In genomic region chr1:237740831-237741230, GRCh38 we compare ENCODE assay signal across 37 cellular contexts.
"Had no signal": no experiment of that assay in that cellular context is flagged by ENCODE, and none has a peak within 500 bp of the region (broad histone marks: within the 10 kb centered on the region; RNA-seq: fewer than 3 reads in every experiment).

No MANE protein-coding gene starts in this region.

- H3K4me3 Mint-ChIP-seq: activated CD4-positive, alpha-beta memory T cell treated with anti-CD3 and anti-CD28 coated beads for 36 hours; activated CD4-positive, alpha-beta T cell treated with anti-CD3 and anti-CD28 coated beads for 36 hours; activated CD4-positive, alpha-beta T cell treated with anti-CD3 and anti-CD28 coated beads, Interleukin-2, amount 10 ng/mL, durations not matched to agents 24 days and 14 days; activated CD8-positive, alpha-beta memory T cell treated with anti-CD3 and anti-CD28 coated beads, Interleukin-2, amount 10 ng/mL, durations not matched to agents 7 days and 5 days; activated CD8-positive, alpha-beta T cell treated with anti-CD3 and anti-CD28 coated beads, Interleukin-2, amount 10 ng/mL, durations not matched to agents 7 days and 5 days; activated naive CD4-positive, alpha-beta T cell treated with anti-CD3 and anti-CD28 coated beads for 36 hours; activated naive CD4-positive, alpha-beta T cell treated with anti-CD3 and anti-CD28 coated beads, Interleukin-2, amount 50 U/mL, for 24 hours; activated naive CD8-positive, alpha-beta T cell treated with anti-CD3 and anti-CD28 coated beads for 36 hours; activated naive CD8-positive, alpha-beta T cell treated with anti-CD3 and anti-CD28 coated beads, Interleukin-2, amount 50 U/mL, for 24 hours; activated T-helper 1 cell treated with anti-CD3 and anti-CD28 coated beads, Interleukin-12 subunit alpha, Interleukin-12 subunit beta, Interleukin-2, Interleukin-4 antibody, amounts not matched to agents 30 ng/mL and 10 ng/mL and 1 ng/mL, durations not matched to agents 14 hours and 24 hours and 36 hours; endodermal cell; T-helper 17 cell; T-helper 2 cell treated with Interferon-gamma antibody and Interleukin-4, amounts not matched to agents 5 μg/mL and 100 μg/mL, for 36 hours had no signal

- H3K9me3 ChIP-seq: adrenal gland, body of pancreas, colonic mucosa, esophagus muscularis mucosa, gastrocnemius medialis, heart left ventricle had no signal

- H3K27ac ChIP-seq: adrenal gland, body of pancreas, colonic mucosa, esophagus muscularis mucosa, foreskin keratinocyte, gastrocnemius medialis, heart left ventricle, WERI-Rb-1 had no signal

- H3K36me3 Mint-ChIP-seq: activated CD4-positive, alpha-beta memory T cell treated with anti-CD3 and anti-CD28 coated beads for 36 hours; activated CD8-positive, alpha-beta memory T cell treated with anti-CD3 and anti-CD28 coated beads, Interleukin-2, amount 10 ng/mL, durations not matched to agents 7 days and 5 days; activated naive CD4-positive, alpha-beta T cell treated with anti-CD3 and anti-CD28 coated beads, Interleukin-2, amount 50 U/mL, for 24 hours; activated naive CD8-positive, alpha-beta T cell treated with anti-CD3 and anti-CD28 coated beads for 36 hours had no signal

- H3K4me1 ChIP-seq: adrenal gland, colonic mucosa, foreskin keratinocyte, gastrocnemius medialis had no signal

- H3K4me3 ChIP-seq: adrenal gland, body of pancreas, colonic mucosa, esophagus muscularis mucosa, gastrocnemius medialis, heart left ventricle had no signal

- H3K9me3 Mint-ChIP-seq: activated naive CD4-positive, alpha-beta T cell treated with anti-CD3 and anti-CD28 coated beads for 36 hours; activated naive CD8-positive, alpha-beta T cell treated with anti-CD3 and anti-CD28 coated beads for 36 hours; activated T-helper 2 cell treated with anti-CD3 and anti-CD28 coated beads, Interferon-gamma antibody, Interleukin-2, Interleukin-4, amounts not matched to agents 10 μg/mL and 5 μg/mL and 100 μg/mL, durations not matched to agents 14 hours and 24 hours and 36 hours; endodermal cell; T-helper 2 cell treated with Interferon-gamma antibody and Interleukin-4, amounts not matched to agents 5 μg/mL and 100 μg/mL, for 36 hours had no signal

- ATAC-seq: activated CD4-positive, alpha-beta T cell treated with anti-CD3 and anti-CD28 coated beads for 36 hours; activated CD8-positive, alpha-beta memory T cell treated with anti-CD3 and anti-CD28 coated beads, Interleukin-2, amount 10 ng/mL, durations not matched to agents 7 days and 5 days; activated CD8-positive, alpha-beta T cell treated with anti-CD3 and anti-CD28 coated beads, Interleukin-2, amount 10 ng/mL, durations not matched to agents 7 days and 5 days; activated naive CD8-positive, alpha-beta T cell treated with anti-CD3 and anti-CD28 coated beads, Interleukin-2, amount 50 U/mL, for 24 hours; body of pancreas; foreskin keratinocyte; gastrocnemius medialis; heart left ventricle; T-helper 17 cell had no signal

- H3K27me3 Mint-ChIP-seq: activated CD4-positive, alpha-beta memory T cell treated with anti-CD3 and anti-CD28 coated beads for 36 hours; activated CD4-positive, alpha-beta T cell treated with anti-CD3 and anti-CD28 coated beads for 36 hours; activated CD4-positive, alpha-beta T cell treated with anti-CD3 and anti-CD28 coated beads, Interleukin-2, amount 10 ng/mL, durations not matched to agents 24 days and 14 days; activated CD8-positive, alpha-beta memory T cell treated with anti-CD3 and anti-CD28 coated beads, Interleukin-2, amount 10 ng/mL, durations not matched to agents 7 days and 5 days; activated naive CD4-positive, alpha-beta T cell treated with anti-CD3 and anti-CD28 coated beads, Interleukin-2, amount 50 U/mL, for 24 hours; activated naive CD8-positive, alpha-beta T cell treated with anti-CD3 and anti-CD28 coated beads for 36 hours; activated naive CD8-positive, alpha-beta T cell treated with anti-CD3 and anti-CD28 coated beads, Interleukin-2, amount 50 U/mL, for 24 hours; T-helper 17 cell had no signal

- H3K36me3 ChIP-seq: adrenal gland, colonic mucosa, gastrocnemius medialis, WERI-Rb-1 had no signal

- H3K27me3 ChIP-seq: adrenal gland, body of pancreas, colonic mucosa, esophagus muscularis mucosa, foreskin keratinocyte, gastrocnemius medialis, heart left ventricle had no signal

- H3K27ac Mint-ChIP-seq: activated CD4-positive, alpha-beta memory T cell treated with anti-CD3 and anti-CD28 coated beads for 36 hours; activated CD4-positive, alpha-beta T cell treated with anti-CD3 and anti-CD28 coated beads for 36 hours; activated CD4-positive, alpha-beta T cell treated with anti-CD3 and anti-CD28 coated beads, Interleukin-2, amount 10 ng/mL, durations not matched to agents 24 days and 14 days; activated CD8-positive, alpha-beta memory T cell treated with anti-CD3 and anti-CD28 coated beads, Interleukin-2, amount 10 ng/mL, durations not matched to agents 7 days and 5 days; activated CD8-positive, alpha-beta T cell treated with anti-CD3 and anti-CD28 coated beads, Interleukin-2, amount 10 ng/mL, durations not matched to agents 7 days and 5 days; activated naive CD4-positive, alpha-beta T cell treated with anti-CD3 and anti-CD28 coated beads for 36 hours; activated naive CD4-positive, alpha-beta T cell treated with anti-CD3 and anti-CD28 coated beads, Interleukin-2, amount 50 U/mL, for 24 hours; activated naive CD8-positive, alpha-beta T cell treated with anti-CD3 and anti-CD28 coated beads for 36 hours; activated naive CD8-positive, alpha-beta T cell treated with anti-CD3 and anti-CD28 coated beads, Interleukin-2, amount 50 U/mL, for 24 hours; activated T-helper 1 cell treated with anti-CD3 and anti-CD28 coated beads, Interleukin-12 subunit alpha, Interleukin-12 subunit beta, Interleukin-2, Interleukin-4 antibody, amounts not matched to agents 30 ng/mL and 10 ng/mL and 1 ng/mL, durations not matched to agents 14 hours and 24 hours and 36 hours; activated T-helper 2 cell treated with anti-CD3 and anti-CD28 coated beads, Interferon-gamma antibody, Interleukin-2, Interleukin-4, amounts not matched to agents 10 μg/mL and 5 μg/mL and 100 μg/mL, durations not matched to agents 14 hours and 24 hours and 36 hours; endodermal cell; T-helper 17 cell; T-helper 2 cell treated with Interferon-gamma antibody and Interleukin-4, amounts not matched to agents 5 μg/mL and 100 μg/mL, for 36 hours had no signal

- DNase-seq: activated CD4-positive, alpha-beta memory T cell treated with anti-CD3 and anti-CD28 coated beads for 36 hours; activated CD4-positive, alpha-beta T cell treated with anti-CD3 and anti-CD28 coated beads for 36 hours; activated CD4-positive, alpha-beta T cell treated with anti-CD3 and anti-CD28 coated beads, Interleukin-2, amount 10 ng/mL, durations not matched to agents 24 days and 14 days; activated CD4-positive, CD25-positive, alpha-beta regulatory T cell; activated CD4-positive, CD25-positive, alpha-beta regulatory T cell treated with anti-CD3 and anti-CD28 coated beads, Interleukin-2, amount 50 U/mL, for 72 hours; activated CD8-positive, alpha-beta memory T cell treated with anti-CD3 and anti-CD28 coated beads, Interleukin-2, amount 10 ng/mL, durations not matched to agents 7 days and 5 days; activated CD8-positive, alpha-beta memory T cell treated with anti-CD3 and anti-CD28 coated beads, Interleukin-2, amount 50 U/mL, for 4 hours; activated CD8-positive, alpha-beta T cell treated with anti-CD3 and anti-CD28 coated beads, Interleukin-2, amount 10 ng/mL, durations not matched to agents 7 days and 5 days; activated effector memory CD4-positive, alpha-beta T cell treated with anti-CD3 and anti-CD28 coated beads, Interleukin-2, amount 50 U/mL, for 16 hours; activated naive CD4-positive, alpha-beta T cell treated with anti-CD3 and anti-CD28 coated beads for 36 hours; activated naive CD8-positive, alpha-beta T cell treated with anti-CD3 and anti-CD28 coated beads for 36 hours; activated naive CD8-positive, alpha-beta T cell treated with anti-CD3 and anti-CD28 coated beads, Interleukin-2, amount 50 U/mL, for 24 hours; activated T-cell treated with anti-CD3 and anti-CD28 coated beads, Interleukin-2, amount 50 U/mL, for 1 hour; activated T-cell treated with anti-CD3 and anti-CD28 coated beads, Interleukin-2, amount 50 U/mL, for 48 hours; adrenal gland; amygdala; aorta; body of pancreas; caudate nucleus; cerebellar nuclear complex; colonic mucosa; effector memory CD4-positive, alpha-beta T cell; endodermal cell; erythroblast; foreskin keratinocyte; gastrocnemius medialis; glutamatergic neuron; heart left ventricle; T-helper 1 cell; T-helper 17 cell; T1000; WERI-Rb-1 had no signal

- H3K4me1 Mint-ChIP-seq: activated naive CD4-positive, alpha-beta T cell treated with anti-CD3 and anti-CD28 coated beads, Interleukin-2, amount 50 U/mL, for 24 hours; T-helper 17 cell had no signal
